In genomic region chr2:12882393-12882792, GRCh38 we compare ENCODE assay signal across 38 cellular contexts.
"Had no signal": no experiment of that assay in that cellular context is flagged by ENCODE, and none has a peak within 500 bp of the region (broad histone marks: within the 10 kb centered on the region; RNA-seq: fewer than 3 reads in every experiment).

No MANE protein-coding gene starts in this region.

- H3K27ac ChIP-seq: adrenal gland, body of pancreas, brain microvascular endothelial cell, breast epithelium, WERI-Rb-1 had no signal

- H3K27me3 ChIP-seq: adrenal gland, body of pancreas, brain microvascular endothelial cell, breast epithelium had no signal

- DNase-seq: activated CD4-positive, alpha-beta memory T cell treated with anti-CD3 and anti-CD28 coated beads for 36 hours; activated CD4-positive, alpha-beta T cell treated with anti-CD3 and anti-CD28 coated beads for 1 hour; activated CD4-positive, alpha-beta T cell treated with anti-CD3 and anti-CD28 coated beads for 4 hours; activated CD4-positive, alpha-beta T cell treated with anti-CD3 and anti-CD28 coated beads, Interleukin-2, amount 10 ng/mL, durations not matched to agents 24 days and 14 days; activated CD4-positive, alpha-beta T cell treated with anti-CD3 and anti-CD28 coated beads, Interleukin-2, amount 50 U/mL, for 1 hour; activated CD4-positive, alpha-beta T cell treated with anti-CD3 and anti-CD28 coated beads, Interleukin-2, amount 50 U/mL, for 4 hours; activated CD4-positive, CD25-positive, alpha-beta regulatory T cell; activated CD8-positive, alpha-beta memory T cell treated with anti-CD3 and anti-CD28 coated beads, Interleukin-2, amount 50 U/mL, for 4 hours; activated CD8-positive, alpha-beta T cell treated with anti-CD3 and anti-CD28 coated beads for 36 hours; activated effector memory CD4-positive, alpha-beta T cell treated with anti-CD3 and anti-CD28 coated beads, Interleukin-2, amount 50 U/mL, for 16 hours; activated gamma-delta T cell treated with Interleukin-2 at 50 U/mL for 16 hours; activated naive CD4-positive, alpha-beta T cell; activated naive CD4-positive, alpha-beta T cell treated with anti-CD3 and anti-CD28 coated beads for 36 hours; activated naive CD4-positive, alpha-beta T cell treated with anti-CD3 and anti-CD28 coated beads, Interleukin-2, amount 50 U/mL, for 16 hours; activated naive CD8-positive, alpha-beta T cell treated with anti-CD3 and anti-CD28 coated beads for 36 hours; activated T-cell treated with anti-CD3 and anti-CD28 coated beads for 4 hours; activated T-cell treated with anti-CD3 and anti-CD28 coated beads, Interleukin-2, amount 50 U/mL, for 1 hour; activated T-cell treated with anti-CD3 and anti-CD28 coated beads, Interleukin-2, amount 50 U/mL, for 4 hours; activated T-cell treated with anti-CD3 and anti-CD28 coated beads, Interleukin-2, amount 50 U/mL, for 72 hours; adrenal gland; amniotic stem cell; aorta; body of pancreas; brain microvascular endothelial cell; central memory CD4-positive, alpha-beta T cell; T-helper 1 cell; T-helper 9 cell; WERI-Rb-1 had no signal

- FAIRE-seq: astrocyte, TTC549 had no signal

- H3K36me3 ChIP-seq: adrenal gland, brain microvascular endothelial cell, breast epithelium, WERI-Rb-1 had no signal

- H3K4me3 Mint-ChIP-seq: activated CD4-positive, alpha-beta memory T cell treated with anti-CD3 and anti-CD28 coated beads for 36 hours; activated CD4-positive, alpha-beta T cell treated with anti-CD3 and anti-CD28 coated beads, Interleukin-2, amount 10 ng/mL, durations not matched to agents 24 days and 14 days; activated CD8-positive, alpha-beta T cell treated with anti-CD3 and anti-CD28 coated beads for 36 hours; activated naive CD4-positive, alpha-beta T cell treated with anti-CD3 and anti-CD28 coated beads for 36 hours; activated naive CD8-positive, alpha-beta T cell treated with anti-CD3 and anti-CD28 coated beads for 36 hours; activated T-cell treated with anti-CD3 and anti-CD28 coated beads, Interleukin-2, amount 50 U/mL, for 4 hours; activated T-cell treated with anti-CD3 and anti-CD28 coated beads, Interleukin-2, amount 50 U/mL, for 72 hours; activated T-helper 1 cell treated with anti-CD3 and anti-CD28 coated beads, Interleukin-12 subunit alpha, Interleukin-12 subunit beta, Interleukin-2, Interleukin-4 antibody, amounts not matched to agents 30 ng/mL and 10 ng/mL and 1 ng/mL, durations not matched to agents 14 hours and 24 hours and 36 hours; activated T-helper 17 cell treated with anti-CD3 and anti-CD28 coated beads, Interleukin-2, amount 50 U/mL, for 72 hours; T-helper 1 cell treated with Interleukin-12 subunit alpha and Interleukin-12 subunit beta and Interleukin-4 antibody, amounts not matched to agents 30 μg/mL and 1 μg/mL, for 36 hours; T-helper 2 cell treated with Interferon-gamma antibody and Interleukin-4, amounts not matched to agents 5 μg/mL and 100 μg/mL, for 36 hours; WTC11 had no signal

- ATAC-seq: activated CD4-positive, CD25-positive, alpha-beta regulatory T cell treated with anti-CD3 and anti-CD28 coated beads, Interleukin-2, amount 50 U/mL, for 24 hours; activated CD8-positive, alpha-beta T cell treated with anti-CD3 and anti-CD28 coated beads for 36 hours; activated naive CD4-positive, alpha-beta T cell treated with anti-CD3 and anti-CD28 coated beads, Interleukin-2, amount 50 U/mL, for 72 hours; activated T-cell treated with anti-CD3 and anti-CD28 coated beads, Interleukin-2, amount 50 U/mL, for 4 hours; activated T-cell treated with anti-CD3 and anti-CD28 coated beads, Interleukin-2, amount 50 U/mL, for 72 hours; activated T-helper 17 cell treated with anti-CD3 and anti-CD28 coated beads, Interleukin-2, amount 50 U/mL, for 72 hours; body of pancreas; WTC11 had no signal

- H3K9me3 Mint-ChIP-seq: activated CD4-positive, alpha-beta T cell treated with anti-CD3 and anti-CD28 coated beads, Interleukin-2, amount 10 ng/mL, durations not matched to agents 24 days and 14 days; activated CD8-positive, alpha-beta T cell treated with anti-CD3 and anti-CD28 coated beads for 36 hours; activated naive CD4-positive, alpha-beta T cell treated with anti-CD3 and anti-CD28 coated beads for 36 hours; activated naive CD4-positive, alpha-beta T cell treated with anti-CD3 and anti-CD28 coated beads, Interleukin-2, amount 50 U/mL, for 72 hours; activated naive CD8-positive, alpha-beta T cell treated with anti-CD3 and anti-CD28 coated beads for 36 hours; activated T-cell treated with anti-CD3 and anti-CD28 coated beads, Interleukin-2, amount 50 U/mL, for 4 hours; activated T-cell treated with anti-CD3 and anti-CD28 coated beads, Interleukin-2, amount 50 U/mL, for 72 hours; activated T-helper 1 cell treated with anti-CD3 and anti-CD28 coated beads, Interleukin-12 subunit alpha, Interleukin-12 subunit beta, Interleukin-2, Interleukin-4 antibody, amounts not matched to agents 30 ng/mL and 10 ng/mL and 1 ng/mL, durations not matched to agents 14 hours and 24 hours and 36 hours; activated T-helper 17 cell treated with anti-CD3 and anti-CD28 coated beads, Interleukin-2, amount 50 U/mL, for 72 hours; T-helper 1 cell treated with Interleukin-12 subunit alpha and Interleukin-12 subunit beta and Interleukin-4 antibody, amounts not matched to agents 30 μg/mL and 1 μg/mL, for 36 hours; T-helper 2 cell treated with Interferon-gamma antibody and Interleukin-4, amounts not matched to agents 5 μg/mL and 100 μg/mL, for 36 hours; WTC11 had no signal

- H3K27ac Mint-ChIP-seq: activated CD4-positive, alpha-beta memory T cell treated with anti-CD3 and anti-CD28 coated beads for 36 hours; activated CD4-positive, alpha-beta T cell treated with anti-CD3 and anti-CD28 coated beads, Interleukin-2, amount 10 ng/mL, durations not matched to agents 24 days and 14 days; activated CD8-positive, alpha-beta T cell treated with anti-CD3 and anti-CD28 coated beads for 36 hours; activated naive CD4-positive, alpha-beta T cell treated with anti-CD3 and anti-CD28 coated beads for 36 hours; activated naive CD4-positive, alpha-beta T cell treated with anti-CD3 and anti-CD28 coated beads, Interleukin-2, amount 50 U/mL, for 72 hours; activated naive CD8-positive, alpha-beta T cell treated with anti-CD3 and anti-CD28 coated beads for 36 hours; activated T-cell treated with anti-CD3 and anti-CD28 coated beads, Interleukin-2, amount 50 U/mL, for 72 hours; activated T-helper 1 cell treated with anti-CD3 and anti-CD28 coated beads, Interleukin-12 subunit alpha, Interleukin-12 subunit beta, Interleukin-2, Interleukin-4 antibody, amounts not matched to agents 30 ng/mL and 10 ng/mL and 1 ng/mL, durations not matched to agents 14 hours and 24 hours and 36 hours; activated T-helper 17 cell treated with anti-CD3 and anti-CD28 coated beads, Interleukin-2, amount 50 U/mL, for 72 hours; T-helper 1 cell treated with Interleukin-12 subunit alpha and Interleukin-12 subunit beta and Interleukin-4 antibody, amounts not matched to agents 30 μg/mL and 1 μg/mL, for 36 hours; T-helper 2 cell treated with Interferon-gamma antibody and Interleukin-4, amounts not matched to agents 5 μg/mL and 100 μg/mL, for 36 hours; WTC11 had no signal

- H3K4me1 Mint-ChIP-seq: activated CD4-positive, alpha-beta T cell treated with anti-CD3 and anti-CD28 coated beads, Interleukin-2, amount 10 ng/mL, durations not matched to agents 24 days and 14 days; activated T-helper 17 cell treated with anti-CD3 and anti-CD28 coated beads, Interleukin-2, amount 50 U/mL, for 72 hours had no signal

- H3K36me3 Mint-ChIP-seq: activated CD4-positive, alpha-beta memory T cell treated with anti-CD3 and anti-CD28 coated beads for 36 hours; activated naive CD4-positive, alpha-beta T cell treated with anti-CD3 and anti-CD28 coated beads, Interleukin-2, amount 50 U/mL, for 72 hours; activated naive CD8-positive, alpha-beta T cell treated with anti-CD3 and anti-CD28 coated beads for 36 hours; WTC11 had no signal

- H3K4me3 ChIP-seq: adrenal gland, body of pancreas, breast epithelium had no signal

- H3K27me3 Mint-ChIP-seq: activated CD4-positive, alpha-beta memory T cell treated with anti-CD3 and anti-CD28 coated beads for 36 hours; activated CD8-positive, alpha-beta T cell treated with anti-CD3 and anti-CD28 coated beads for 36 hours; activated T-helper 17 cell treated with anti-CD3 and anti-CD28 coated beads, Interleukin-2, amount 50 U/mL, for 72 hours had no signal

- H3K4me1 ChIP-seq: body of pancreas, breast epithelium had no signal

- H3K9me3 ChIP-seq: adrenal gland, body of pancreas, breast epithelium had no signal
